ENCODE assay signal across 9 cellular contexts in genomic region chr11:122197055-122197987, GRCh38.
A peak's percentile ranks its signal among the peaks of the same experiment; 100 is the strongest.
DNase-seq lines count a peak whose midpoint lies in the region; ATAC-seq and TF ChIP-seq lines count a peak whose summit lies in the region.
"Had no signal": no experiment of that assay in that cellular context is flagged by ENCODE, and none has a peak within 500 bp of the region (broad histone marks: within the 10 kb centered on the region; RNA-seq: fewer than 3 reads in every experiment).

No MANE protein-coding gene starts in this region.

- TF ChIP-seq CTCF in epithelial cell of proximal tubule (conservative IDR thresholded peaks at IDR 0.05; ENCODE audit: low read depth, low read length) (no peak), osteocyte (IDR thresholded peaks at IDR 0.05) (no peak)

- H3K36me3 Mint-ChIP-seq in osteocyte (ENCODE audit: unreplicated experiment): no peaks in the 10 kb centered on the region
- H3K36me3 Mint-ChIP-seq: activated naive CD8-positive, alpha-beta T cell had no signal

- H3K4me3 ChIP-seq in epithelial cell of proximal tubule (ENCODE audit: low read depth, low read length): no peak overlapping the region

- no peaks in the 10 kb centered on the region for H3K27me3 Mint-ChIP-seq in osteocyte (ENCODE audit: unreplicated experiment)

- H3K4me1 Mint-ChIP-seq in osteocyte (ENCODE audit: unreplicated experiment): peaks cover 66% of the 10 kb centered on the region

- H3K27ac Mint-ChIP-seq in osteocyte (ENCODE audit: unreplicated experiment): peak overlapping the region; percentile 91
- H3K27ac Mint-ChIP-seq: activated naive CD8-positive, alpha-beta T cell had no signal

- peak overlapping the region; percentile 2 for H3K4me3 Mint-ChIP-seq in osteocyte (ENCODE audit: unreplicated experiment)
- H3K4me3 Mint-ChIP-seq: activated naive CD8-positive, alpha-beta T cell had no signal

- ATAC-seq in HG02981 (IDR thresholded peaks at IDR 0.05; ENCODE audit: unreplicated experiment): no peak
- ATAC-seq in GM21390 (IDR thresholded peaks at IDR 0.05; ENCODE audit: unreplicated experiment): no peak

- DNase-seq in DMS53 (lab: John Stamatoyannopoulos, UW) (peak; percentile 71), epithelial cell of proximal tubule (ENCODE audit: low read depth) (peak; percentile 69), osteocyte (ENCODE audit: extremely low spot score, unreplicated experiment) (no peak), SIG-M5 (lab: John Stamatoyannopoulos, UW) (no peak), HuH-7.5 (ENCODE audit: low spot score) (no peak)

- no peaks in the 10 kb centered on the region for H3K9me3 Mint-ChIP-seq in osteocyte (ENCODE audit: unreplicated experiment)

TF ChIP-seq in PFSK-1, 5 proteins besides CTCF, POLR2A, EP300 and RAD21:
- peak; percentile 55 for TF ChIP-seq POLR2AphosphoS5 (IDR thresholded peaks at IDR 0.05; ENCODE audit: low read depth, low read length)
- peak; percentile 44; the same call in 1 of the 2 replicates for TF ChIP-seq TAF1 (IDR thresholded peaks at IDR 0.05; ENCODE audit: borderline replicate concordance, insufficient read depth, low read length)
- peak; percentile 74; the same call in 1 of the 2 replicates for TF ChIP-seq SIN3A (IDR thresholded peaks at IDR 0.05; ENCODE audit: borderline replicate concordance, insufficient read depth, low read length)
- peak in 1 of 2 experiments; percentile 71; a peak in 1 of 4 replicates for TF ChIP-seq REST (IDR thresholded peaks at IDR 0.05; ENCODE audit: insufficient read depth in 1 of 2, low read depth in 2 of 2, low read length in 2 of 2)
- no peak for TF ChIP-seq FOXP2 (optimal IDR thresholded peaks at IDR 0.05; ENCODE audit: borderline replicate concordance, extremely low read depth, extremely low read length, insufficient read depth)

Comparison
In these comparisons a context has a peak if more than half of its experiments do, and no peak if none do; other contexts are left out.
1. DNase-seq: peak in DMS53 (single experiment) and epithelial cell of proximal tubule (single experiment); none in osteocyte (single experiment), SIG-M5 (single experiment) and HuH-7.5 (single experiment).